Comparison of ENCODE assay signal across 16 cellular contexts in the genomic region with DNA sequence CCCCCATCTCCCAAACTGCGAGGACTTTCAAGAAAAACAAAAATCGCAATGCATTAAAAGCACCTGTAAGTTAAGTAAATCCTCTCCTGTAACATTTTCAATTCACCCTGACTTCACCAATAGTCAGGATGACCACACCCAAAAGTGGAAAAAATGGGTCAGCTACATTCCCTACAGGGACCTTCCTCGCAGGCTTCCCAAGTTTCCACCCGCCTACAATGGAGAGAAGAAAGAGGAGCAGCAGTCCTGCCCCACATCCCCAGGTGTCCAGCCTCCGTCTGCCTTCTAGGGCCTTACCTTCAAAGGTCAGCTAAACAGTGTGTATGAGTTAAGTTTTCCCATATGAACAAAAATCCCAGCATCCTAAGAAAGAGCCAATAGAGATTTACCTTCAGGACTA. TPM values are rescaled to one million over a fixed set of nuclear protein-coding genes. Genes with fewer than 3 reads are reported as not detected.
DNase-seq lines count a peak whose midpoint lies in the region; ATAC-seq and TF ChIP-seq lines count a peak whose summit lies in the region.
"Had no signal": no experiment of that assay in that cellular context is flagged by ENCODE, and none has a peak within 500 bp of the region (broad histone marks: within the 10 kb centered on the region; RNA-seq: fewer than 3 reads in every experiment).

No MANE protein-coding gene starts in this region.

- peak in 3 of 4 donors; percentile 44 to 59 (median 52) for ATAC-seq in heart left ventricle
- ATAC-seq in GM23338 = peak; percentile 79
- no peak for ATAC-seq in effector memory CD8-positive, alpha-beta T cell (replicated peaks)
- ATAC-seq in stimulated activated effector memory CD8-positive, alpha-beta T cell treated with anti-CD3 and anti-CD28 coated beads, Interleukin-12 subunit alpha, Interleukin-12 subunit beta, amount 100 ng/mL, for 72 hours = no peak
- no peak for ATAC-seq in GM21576 (IDR thresholded peaks at IDR 0.05; ENCODE audit: unreplicated experiment)
- ATAC-seq: foreskin keratinocyte, Right ventricle myocardium inferior had no signal

- H3K9me2 ChIP-seq in GM23338 (ENCODE audit: insufficient read depth) = no peaks in the 10 kb centered on the region

- H3F3A ChIP-seq in GM23338 (replicated peaks; ENCODE audit: low read depth) = no peaks in the 10 kb centered on the region

- no peak for TF ChIP-seq POLR2A in heart left ventricle (IDR thresholded peaks at IDR 0.05)

- peak overlapping the region; percentile 28; the same call in 1 of the 2 replicates for H3K4me2 ChIP-seq in GM23338

- intact Hi-C loops in heart left ventricle (cut with DNase I) (loop anchor here in 1 of 10 donors (10.0 kb wide), 1 partner anchor 183 kb away; a partner anchor contains a TSS), cardiac septum (cut with DNase I) (no loop called here)

- H3K79me2 ChIP-seq in GM23338 (replicated peaks; ENCODE audit: insufficient read depth) = peaks cover 85% of the 10 kb centered on the region

- no peaks in the 10 kb centered on the region for H3K36me3 Mint-ChIP-seq in GM23338 (ENCODE audit: low read depth)
- peaks cover 18% of the 10 kb centered on the region for H3K36me3 Mint-ChIP-seq in effector memory CD8-positive, alpha-beta T cell (ENCODE audit: insufficient read depth)
- peaks cover 33% of the 10 kb centered on the region for H3K36me3 Mint-ChIP-seq in stimulated activated effector memory CD8-positive, alpha-beta T cell treated with anti-CD3 and anti-CD28 coated beads, Interleukin-12 subunit alpha, Interleukin-12 subunit beta, amount 100 ng/mL, for 72 hours

- H3K4me1 Mint-ChIP-seq in GM23338 = peaks cover 60% of the 10 kb centered on the region
- H3K4me1 Mint-ChIP-seq in effector memory CD8-positive, alpha-beta T cell (ENCODE audit: low read depth in 2 of 2) = peaks cover 53 to 81% of the 10 kb centered on the region in 2 donors
- peaks cover 87% of the 10 kb centered on the region for H3K4me1 Mint-ChIP-seq in stimulated activated effector memory CD8-positive, alpha-beta T cell treated with anti-CD3 and anti-CD28 coated beads, Interleukin-12 subunit alpha, Interleukin-12 subunit beta, amount 100 ng/mL, for 72 hours

- TF ChIP-seq CTCF in heart left ventricle (IDR thresholded peaks at IDR 0.05) (no peak), GM23338 (conservative IDR thresholded peaks at IDR 0.05; ENCODE audit: low read depth in 2 of 2) (no peak)

- H3K9me3 ChIP-seq in heart left ventricle = no peaks in the 10 kb centered on the region
- H3K9me3 ChIP-seq: MG63, suprapubic skin had no signal

- peaks cover 2% of the 10 kb centered on the region for H3K27me3 Mint-ChIP-seq in GM23338 (ENCODE audit: insufficient read depth, low read depth, poor library complexity)
- H3K27me3 Mint-ChIP-seq in effector memory CD8-positive, alpha-beta T cell = no peaks in the 10 kb centered on the region

- H3K27me3 ChIP-seq in heart left ventricle (no peaks in the 10 kb centered on the region), GM23338 (ENCODE audit: insufficient read depth) (no peaks in the 10 kb centered on the region)
- H3K27me3 ChIP-seq: foreskin keratinocyte, MG63, suprapubic skin had no signal

- peak overlapping the region; percentile 36; the same call in 1 of the 3 replicates for H3K4me3 Mint-ChIP-seq in GM23338
- no peak overlapping the region for H3K4me3 Mint-ChIP-seq in effector memory CD8-positive, alpha-beta T cell
- H3K4me3 Mint-ChIP-seq in stimulated activated effector memory CD8-positive, alpha-beta T cell treated with anti-CD3 and anti-CD28 coated beads, Interleukin-12 subunit alpha, Interleukin-12 subunit beta, amount 100 ng/mL, for 72 hours = no peak overlapping the region

- H3K36me3 ChIP-seq in heart left ventricle (peaks cover 0 to 26% (median 0%) of the 10 kb centered on the region in 9 donors), GM23338 (ENCODE audit: insufficient read depth) (no peaks in the 10 kb centered on the region)
- H3K36me3 ChIP-seq: MG63, suprapubic skin had no signal

- H3K9me3 Mint-ChIP-seq in GM23338 = no peaks in the 10 kb centered on the region
- H3K9me3 Mint-ChIP-seq in effector memory CD8-positive, alpha-beta T cell = no peaks in the 10 kb centered on the region
- H3K9me3 Mint-ChIP-seq in stimulated activated effector memory CD8-positive, alpha-beta T cell treated with anti-CD3 and anti-CD28 coated beads, Interleukin-12 subunit alpha, Interleukin-12 subunit beta, amount 100 ng/mL, for 72 hours = no peaks in the 10 kb centered on the region

- H2AFZ ChIP-seq in GM23338 = no peak overlapping the region

- WGBS in heart left ventricle, 4 donors = 60 to 74% (median 69%) methylated on average over 5 of the region's 5 CpGs

- H4K20me1 ChIP-seq in GM23338 (replicated peaks; ENCODE audit: insufficient read depth) = no peaks in the 10 kb centered on the region; the same call in 1 of the 2 replicates

- DNase-seq in heart left ventricle (peak in 1 of 5 donors; percentile 41), cardiac septum (ENCODE audit: low spot score) (no peak), GM23338 (ENCODE audit: low spot score) (peak; percentile 59), D341Med (ENCODE audit: low spot score) (no peak)
- no peak for DNase-seq in effector memory CD8-positive, alpha-beta T cell
- no peak for DNase-seq in stimulated activated effector memory CD8-positive, alpha-beta T cell treated with anti-CD3 and anti-CD28 coated beads, Interleukin-12 subunit alpha, Interleukin-12 subunit beta, amount 100 ng/mL, for 72 hours (ENCODE audit: low spot score in 2 of 2)
- DNase-seq in effector CD8-positive, alpha-beta T cell (lab: John Stamatoyannopoulos, UW) = no peak
- DNase-seq: activated CD4-positive, CD25-positive, alpha-beta regulatory T cell treated with anti-CD3 and anti-CD28 coated beads, Interleukin-2, amount 50 U/mL, for 72 hours; amygdala; foreskin keratinocyte; GF-D8; MG63; NCI-H446 had no signal

- H3K4me1 ChIP-seq in heart left ventricle = peaks cover 15 to 83% (median 62%) of the 10 kb centered on the region in 12 donors
- peaks cover 35% of the 10 kb centered on the region for H3K4me1 ChIP-seq in GM23338 (ENCODE audit: insufficient read depth)

- H3K4me3 ChIP-seq in heart left ventricle (no peak overlapping the region), GM23338 (no peak overlapping the region)
- H3K4me3 ChIP-seq: MG63, suprapubic skin had no signal

- H3K27ac ChIP-seq in heart left ventricle (no peak overlapping the region), GM23338 (ENCODE audit: low read depth) (peak overlapping the region; percentile 52)
- H3K27ac ChIP-seq: foreskin keratinocyte, suprapubic skin had no signal

- H3K27ac Mint-ChIP-seq in GM23338 = peak overlapping the region; percentile 89
- H3K27ac Mint-ChIP-seq in effector memory CD8-positive, alpha-beta T cell = peak overlapping the region; percentile 77 to 86
- peak overlapping the region; percentile 75 for H3K27ac Mint-ChIP-seq in stimulated activated effector memory CD8-positive, alpha-beta T cell treated with anti-CD3 and anti-CD28 coated beads, Interleukin-12 subunit alpha, Interleukin-12 subunit beta, amount 100 ng/mL, for 72 hours

TF ChIP-seq in GM23338, 12 proteins besides CTCF, POLR2A, EP300 and RAD21 (continues in another document):
- TF ChIP-seq, protein P1, sequence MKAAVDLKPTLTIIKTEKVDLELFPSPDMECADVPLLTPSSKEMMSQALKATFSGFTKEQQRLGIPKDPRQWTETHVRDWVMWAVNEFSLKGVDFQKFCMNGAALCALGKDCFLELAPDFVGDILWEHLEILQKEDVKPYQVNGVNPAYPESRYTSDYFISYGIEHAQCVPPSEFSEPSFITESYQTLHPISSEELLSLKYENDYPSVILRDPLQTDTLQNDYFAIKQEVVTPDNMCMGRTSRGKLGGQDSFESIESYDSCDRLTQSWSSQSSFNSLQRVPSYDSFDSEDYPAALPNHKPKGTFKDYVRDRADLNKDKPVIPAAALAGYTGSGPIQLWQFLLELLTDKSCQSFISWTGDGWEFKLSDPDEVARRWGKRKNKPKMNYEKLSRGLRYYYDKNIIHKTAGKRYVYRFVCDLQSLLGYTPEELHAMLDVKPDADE (IDR thresholded peaks at IDR 0.05) = no peak
- TF ChIP-seq POLR2AphosphoS5 (IDR thresholded peaks at IDR 0.05; ENCODE audit: low read depth) (no peak), EZH2 (IDR thresholded peaks at IDR 0.05; ENCODE audit: low read depth, unreplicated experiment) (no peak), CREB1 (CRISPR knock-in tag; IDR thresholded peaks at IDR 0.05; ENCODE audit: low read depth) (no peak), ZNF331 (CRISPR knock-in tag; IDR thresholded peaks at IDR 0.05; ENCODE audit: low read depth) (no peak), NANOG (IDR thresholded peaks at IDR 0.05; ENCODE audit: borderline replicate concordance) (no peak), ZNF114 (CRISPR knock-in tag; IDR thresholded peaks at IDR 0.05) (no peak), EZH2phosphoT487 (IDR thresholded peaks at IDR 0.05; ENCODE audit: unreplicated experiment) (no peak)
- TF ChIP-seq, protein P2, sequence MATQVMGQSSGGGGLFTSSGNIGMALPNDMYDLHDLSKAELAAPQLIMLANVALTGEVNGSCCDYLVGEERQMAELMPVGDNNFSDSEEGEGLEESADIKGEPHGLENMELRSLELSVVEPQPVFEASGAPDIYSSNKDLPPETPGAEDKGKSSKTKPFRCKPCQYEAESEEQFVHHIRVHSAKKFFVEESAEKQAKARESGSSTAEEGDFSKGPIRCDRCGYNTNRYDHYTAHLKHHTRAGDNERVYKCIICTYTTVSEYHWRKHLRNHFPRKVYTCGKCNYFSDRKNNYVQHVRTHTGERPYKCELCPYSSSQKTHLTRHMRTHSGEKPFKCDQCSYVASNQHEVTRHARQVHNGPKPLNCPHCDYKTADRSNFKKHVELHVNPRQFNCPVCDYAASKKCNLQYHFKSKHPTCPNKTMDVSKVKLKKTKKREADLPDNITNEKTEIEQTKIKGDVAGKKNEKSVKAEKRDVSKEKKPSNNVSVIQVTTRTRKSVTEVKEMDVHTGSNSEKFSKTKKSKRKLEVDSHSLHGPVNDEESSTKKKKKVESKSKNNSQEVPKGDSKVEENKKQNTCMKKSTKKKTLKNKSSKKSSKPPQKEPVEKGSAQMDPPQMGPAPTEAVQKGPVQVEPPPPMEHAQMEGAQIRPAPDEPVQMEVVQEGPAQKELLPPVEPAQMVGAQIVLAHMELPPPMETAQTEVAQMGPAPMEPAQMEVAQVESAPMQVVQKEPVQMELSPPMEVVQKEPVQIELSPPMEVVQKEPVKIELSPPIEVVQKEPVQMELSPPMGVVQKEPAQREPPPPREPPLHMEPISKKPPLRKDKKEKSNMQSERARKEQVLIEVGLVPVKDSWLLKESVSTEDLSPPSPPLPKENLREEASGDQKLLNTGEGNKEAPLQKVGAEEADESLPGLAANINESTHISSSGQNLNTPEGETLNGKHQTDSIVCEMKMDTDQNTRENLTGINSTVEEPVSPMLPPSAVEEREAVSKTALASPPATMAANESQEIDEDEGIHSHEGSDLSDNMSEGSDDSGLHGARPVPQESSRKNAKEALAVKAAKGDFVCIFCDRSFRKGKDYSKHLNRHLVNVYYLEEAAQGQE (IDR thresholded peaks at IDR 0.05; ENCODE audit: unreplicated experiment) = no peak

RNA-seq across cellular contexts. Expression of a gene that starts 12.6 kb away (rescaled TPM):
- 10 to 100 TPM; 21.7 to 47.2 (median 28.7) TPM for total RNA-seq in heart left ventricle
- 10 to 100 TPM; 11.5 to 12.0 TPM for polyA plus RNA-seq in heart left ventricle
- total RNA-seq in cardiac septum = 22.4 TPM
- 14.1 and 14.7 TPM in 2 replicates for total RNA-seq in GM23338 (2014; rRNA removed; shearing (Covaris generic))
- polyA plus RNA-seq in GM23338 (2016; fragmentation: Nextera tagmentation; extraction: Ambion mirVana) = 13.6 and 15.0 TPM in 2 replicates

Comparison
In these comparisons a context has a peak if more than half of its experiments do, and no peak if none do; other contexts are left out.
1. ATAC-seq: peak in heart left ventricle (3 of 4) and GM23338 (single experiment); none in effector memory CD8-positive, alpha-beta T cell (single experiment), stimulated activated effector memory CD8-positive, alpha-beta T cell treated with anti-CD3 and anti-CD28 coated beads, Interleukin-12 subunit alpha, Interleukin-12 subunit beta, amount 100 ng/mL, for 72 hours (single experiment) and GM21576 (single experiment).
2. Peak in every context shown above with its lines, with median percentiles within 50 percentile points of each other: H3K27ac Mint-ChIP-seq.